ENCODE assay signal across 21 cellular contexts in the genomic region with DNA sequence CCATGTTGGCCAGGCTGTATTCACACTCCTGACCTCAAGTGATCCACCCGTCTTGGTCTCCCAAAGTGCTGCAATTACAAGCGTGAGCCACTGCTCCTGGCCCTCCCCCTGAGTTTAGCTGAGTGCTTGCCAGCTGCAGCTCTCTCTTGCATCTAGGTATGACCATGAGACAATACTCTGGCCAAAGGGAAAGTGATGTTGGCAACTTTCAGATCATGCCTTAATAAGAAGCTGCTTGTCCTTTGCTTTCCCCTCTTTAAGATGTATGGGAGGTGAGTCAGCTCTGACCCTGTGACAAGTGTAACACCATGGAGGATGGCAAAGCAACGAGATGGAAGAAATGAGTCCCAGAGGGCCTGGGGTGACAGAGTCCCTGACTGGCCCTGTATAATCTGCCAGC. TPM values are rescaled to one million over a fixed set of nuclear protein-coding genes. Genes with fewer than 3 reads are reported as not detected.
DNase-seq lines count a peak whose midpoint lies in the region; ATAC-seq, FAIRE-seq and TF ChIP-seq lines count a peak whose summit lies in the region.
"Had no signal": no experiment of that assay in that cellular context is flagged by ENCODE, and none has a peak within 500 bp of the region (broad histone marks: within the 10 kb centered on the region; RNA-seq: fewer than 3 reads in every experiment).

No MANE protein-coding gene starts in this region.

- WGBS in transverse colon (ENCODE audit: low coverage in 1 of 2), 2 donors = 67 to 83% methylated on average over 1 to 3 of the region's 3 CpGs

- CTCF ChIA-PET in Panc1 (lab: Charles Lee) = no interaction called here

- in situ Hi-C loops in Panc1 (cut with HindIII; ENCODE audit: low pct_unique_long_range_greater_than_20kb, low sequenced_read_pairs) (no loop called here), transverse colon (cut with MboI; ENCODE audit: low pct_ligation_motif_present in 1 of 4, low pct_unique_long_range_greater_than_20kb in 1 of 4, low sequenced_read_pairs in 3 of 4) (no loop called here)

- intact Hi-C loops in Panc1 (cut with micrococcal nuclease; ENCODE audit: unreplicated experiment) = no loop called here
- intact Hi-C loops in transverse colon (cut with DNase I; ENCODE audit: low total_unique reads) = no loop called here

- H3K4me1 ChIP-seq in Panc1 (ENCODE audit: control insufficient read depth, insufficient read depth, low read length) (no peaks in the 10 kb centered on the region), transverse colon (peaks cover 0 to 6% (median 1%) of the 10 kb centered on the region in 4 donors)
- H3K4me1 ChIP-seq: body of pancreas had no signal

- no peak for TF ChIP-seq CTCF in Panc1 (IDR thresholded peaks at IDR 0.05)
- TF ChIP-seq CTCF in foreskin fibroblast (IDR thresholded peaks at IDR 0.05; ENCODE audit: low read depth, low read length) = no peak
- TF ChIP-seq CTCF in transverse colon (IDR thresholded peaks at IDR 0.05) = no peak

- POLR2A ChIA-PET in Panc1 (lab: Charles Lee) = interaction anchor here (0.6 kb wide), 2 partner anchors 96 to 141 kb away, joined by 4 read pairs; a partner anchor contains a TSS

- peak; percentile 28 to 31 for ATAC-seq in activated naive CD4-positive, alpha-beta T cell treated with anti-CD3 and anti-CD28 coated beads, Interleukin-2, amount 50 U/mL, for 72 hours
- peak; percentile 57 for ATAC-seq in Panc1
- no peak for ATAC-seq in GM18517 (IDR thresholded peaks at IDR 0.05; ENCODE audit: unreplicated experiment)
- ATAC-seq: body of pancreas had no signal

- H3K9me3 ChIP-seq in Panc1 (ENCODE audit: control insufficient read depth, insufficient read depth, low read depth, low read length) (no peaks in the 10 kb centered on the region), transverse colon (no peaks in the 10 kb centered on the region)
- H3K9me3 ChIP-seq: body of pancreas had no signal

- H3K36me3 Mint-ChIP-seq in activated naive CD4-positive, alpha-beta T cell treated with anti-CD3 and anti-CD28 coated beads, Interleukin-2, amount 50 U/mL, for 72 hours = no peaks in the 10 kb centered on the region
- H3K36me3 Mint-ChIP-seq: mesothelial cell of epicardium had no signal

- no peak overlapping the region for H3K4me3 ChIP-seq in Panc1 (ENCODE audit: low read depth in 2 of 2, low read length in 2 of 2)
- H3K4me3 ChIP-seq in foreskin fibroblast (ENCODE audit: low read depth in 1 of 2, low read length in 2 of 2) = no peak overlapping the region
- H3K4me3 ChIP-seq in transverse colon = no peak overlapping the region
- H3K4me3 ChIP-seq: body of pancreas had no signal

- no peak overlapping the region for H3K27ac ChIP-seq in Panc1 (ENCODE audit: low read length)
- no peak overlapping the region for H3K27ac ChIP-seq in transverse colon
- H3K27ac ChIP-seq: body of pancreas had no signal

- TF ChIP-seq EP300 in transverse colon (IDR thresholded peaks at IDR 0.05; ENCODE audit: low read depth) = no peak

- BruUV-seq in Panc1 (replicated peaks; lab: Mats Ljungman, UMichigan) = no TSS peak

- H3K27ac Mint-ChIP-seq in activated naive CD4-positive, alpha-beta T cell treated with anti-CD3 and anti-CD28 coated beads, Interleukin-2, amount 50 U/mL, for 72 hours = no peak overlapping the region
- H3K27ac Mint-ChIP-seq: activated T-helper 1 cell treated with anti-CD3 and anti-CD28 coated beads, Interleukin-12 subunit alpha, Interleukin-12 subunit beta, Interleukin-2, Interleukin-4 antibody, amounts not matched to agents 30 ng/mL and 10 ng/mL and 1 ng/mL, durations not matched to agents 14 hours and 24 hours and 36 hours; HFFc6; mesothelial cell of epicardium had no signal

- H3K9me3 Mint-ChIP-seq in activated naive CD4-positive, alpha-beta T cell treated with anti-CD3 and anti-CD28 coated beads, Interleukin-2, amount 50 U/mL, for 72 hours = no peaks in the 10 kb centered on the region
- H3K9me3 Mint-ChIP-seq: activated T-helper 1 cell treated with anti-CD3 and anti-CD28 coated beads, Interleukin-12 subunit alpha, Interleukin-12 subunit beta, Interleukin-2, Interleukin-4 antibody, amounts not matched to agents 30 ng/mL and 10 ng/mL and 1 ng/mL, durations not matched to agents 14 hours and 24 hours and 36 hours; HFFc6; mesothelial cell of epicardium had no signal

- FAIRE-seq in urothelium cell line (lab: Jason Lieb, UNC) = no peak
- FAIRE-seq: frontal cortex, small intestine had no signal

- no peaks in the 10 kb centered on the region for H3K36me3 ChIP-seq in Panc1 (ENCODE audit: control insufficient read depth, insufficient read depth, low read length)
- H3K36me3 ChIP-seq in transverse colon = no peaks in the 10 kb centered on the region

- H3K27me3 ChIP-seq in Panc1 (ENCODE audit: control insufficient read depth, insufficient read depth, low read length) (no peaks in the 10 kb centered on the region), transverse colon (no peaks in the 10 kb centered on the region)
- H3K27me3 ChIP-seq: body of pancreas had no signal

- no peak for TF ChIP-seq POLR2A in transverse colon (IDR thresholded peaks at IDR 0.05)

- DNase-seq in activated naive CD4-positive, alpha-beta T cell treated with anti-CD3 and anti-CD28 coated beads, Interleukin-2, amount 50 U/mL, for 72 hours (ENCODE audit: low spot score in 2 of 2) = no peak
- no peak for DNase-seq in activated naive CD4-positive, alpha-beta T cell (lab: John Stamatoyannopoulos, UW)
- DNase-seq in Panc1 (ENCODE audit: low read depth, low spot score) (no peak), foreskin fibroblast (peak; percentile 7 to 38), urothelium cell line (ENCODE audit: low spot score) (peak; percentile 13), transverse colon (no peak)
- no peak for DNase-seq in effector CD8-positive, alpha-beta T cell (lab: John Stamatoyannopoulos, UW)
- DNase-seq: body of pancreas; effector memory CD4-positive, alpha-beta T cell; HFFc6; KG1; NCI-H1417 treated with DMSO at 0.1 percent for 48 hours; NCI-H526 treated with DMSO at 0.1 percent for 48 hours; occipital lobe; small intestine; stimulated activated naive CD4-positive, alpha-beta T cell treated with Interleukin-2 at 50 U/mL for 16 hours; T1000 had no signal

RNA-seq across cellular contexts. Expression of a gene that starts 18.7 kb away (rescaled TPM):
- total RNA-seq in activated naive CD4-positive, alpha-beta T cell treated with anti-CD3 and anti-CD28 coated beads, Interleukin-2, amount 50 U/mL, for 72 hours = 10 to 100 TPM; 35.1 to 42.4 TPM
- total RNA-seq in Panc1 (2021; ENCODE audit: unreplicated experiment) = 38.3 TPM
- 25.2 TPM for polyA plus RNA-seq in Panc1 (2012; ENCODE audit: insufficient read length)
- total RNA-seq in transverse colon = 10 to 100 TPM; 22.1 to 29.7 (median 26.3) TPM

RNA-seq across cellular contexts. Expression of a gene that starts 33.7 kb away (rescaled TPM):
- total RNA-seq in activated naive CD4-positive, alpha-beta T cell treated with anti-CD3 and anti-CD28 coated beads, Interleukin-2, amount 50 U/mL, for 72 hours = 10 to 100 TPM; 34.8 to 35.2 TPM
- 55.3 TPM for total RNA-seq in Panc1 (2021; ENCODE audit: unreplicated experiment)
- 44.9 TPM for polyA plus RNA-seq in Panc1 (2012; ENCODE audit: insufficient read length)
- 10 to 100 TPM; 13.5 to 37.8 (median 31.7) TPM for total RNA-seq in transverse colon

Comparison
In these comparisons a context has a peak if more than half of its experiments do, and no peak if none do; other contexts are left out.
1. DNase-seq: peak in foreskin fibroblast (2 of 2) and urothelium cell line (single experiment); none in activated naive CD4-positive, alpha-beta T cell treated with anti-CD3 and anti-CD28 coated beads, Interleukin-2, amount 50 U/mL, for 72 hours (0 of 2), activated naive CD4-positive, alpha-beta T cell (0 of 4), Panc1 (single experiment), transverse colon (single experiment) and effector CD8-positive, alpha-beta T cell (single experiment).